Comparison of ENCODE assay signal across 2 cellular contexts in genomic region chrX:71622347-71623104, GRCh38.
TF ChIP-seq lines count a peak whose summit lies in the region.

No MANE protein-coding gene starts in this region.

TF ChIP-seq in IMR-90, 13 proteins besides CTCF, POLR2A, EP300 and RAD21 (continued from another document):
- TF ChIP-seq ELK1 (IDR thresholded peaks at IDR 0.05; ENCODE audit: borderline replicate concordance, low read depth, low read length): no peak
- no peak for TF ChIP-seq NFE2L2 (IDR thresholded peaks at IDR 0.05; ENCODE audit: low read depth, low read length)

TF ChIP-seq in WTC11, 78 proteins besides CTCF, POLR2A, EP300 and RAD21:
- TF ChIP-seq PRDM15 (CRISPR knock-in tag; IDR thresholded peaks at IDR 0.05) (no peak), ZNF281 (CRISPR knock-in tag; IDR thresholded peaks at IDR 0.05) (no peak), ZNF232 (CRISPR knock-in tag; IDR thresholded peaks at IDR 0.05) (no peak), IRF2 (CRISPR knock-in tag; IDR thresholded peaks at IDR 0.05; ENCODE audit: borderline replicate concordance, low read depth) (no peak), ZNF317 (CRISPR knock-in tag; IDR thresholded peaks at IDR 0.05; ENCODE audit: borderline replicate concordance, low read depth) (no peak), ESRRA (CRISPR knock-in tag; IDR thresholded peaks at IDR 0.05; ENCODE audit: borderline replicate concordance) (no peak), JUN (CRISPR knock-in tag; IDR thresholded peaks at IDR 0.05) (no peak), USF2 (CRISPR knock-in tag; IDR thresholded peaks at IDR 0.05) (no peak)
- TF ChIP-seq, protein P1, sequence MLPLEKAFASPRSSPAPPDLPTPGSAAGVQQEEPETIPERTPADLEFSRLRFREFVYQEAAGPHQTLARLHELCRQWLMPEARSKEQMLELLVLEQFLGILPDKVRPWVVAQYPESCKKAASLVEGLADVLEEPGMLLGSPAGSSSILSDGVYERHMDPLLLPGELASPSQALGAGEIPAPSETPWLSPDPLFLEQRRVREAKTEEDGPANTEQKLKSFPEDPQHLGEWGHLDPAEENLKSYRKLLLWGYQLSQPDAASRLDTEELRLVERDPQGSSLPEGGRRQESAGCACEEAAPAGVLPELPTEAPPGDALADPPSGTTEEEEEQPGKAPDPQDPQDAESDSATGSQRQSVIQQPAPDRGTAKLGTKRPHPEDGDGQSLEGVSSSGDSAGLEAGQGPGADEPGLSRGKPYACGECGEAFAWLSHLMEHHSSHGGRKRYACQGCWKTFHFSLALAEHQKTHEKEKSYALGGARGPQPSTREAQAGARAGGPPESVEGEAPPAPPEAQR (CRISPR knock-in tag; IDR thresholded peaks at IDR 0.05): no peak
TF ChIP-seq in WTC11: peak in this region for 0.
